14 cellular contexts compared by ENCODE assay signal in the genomic region with DNA sequence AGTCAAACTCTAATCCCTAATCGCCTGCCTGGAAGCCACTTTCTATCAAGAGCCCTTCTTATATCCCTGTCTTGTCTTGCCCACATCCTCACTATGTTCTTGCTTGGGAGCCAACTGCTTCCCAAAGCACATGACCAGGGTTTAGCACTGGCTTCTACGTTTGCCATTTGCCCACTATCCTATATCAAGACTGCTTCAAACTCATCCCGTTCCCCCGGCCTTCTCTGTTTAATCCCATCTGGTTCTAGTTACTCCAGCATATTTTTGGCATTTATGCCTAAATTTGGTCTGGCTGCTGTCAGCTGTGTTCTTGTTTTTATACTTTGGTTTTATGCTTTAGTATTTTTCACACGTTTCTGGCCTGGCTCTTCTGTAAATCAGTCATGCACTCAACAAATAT. TPM values are rescaled to one million over a fixed set of nuclear protein-coding genes. Genes with fewer than 3 reads are reported as not detected.
DNase-seq lines count a peak whose midpoint lies in the region; ATAC-seq and TF ChIP-seq lines count a peak whose summit lies in the region.
"Had no signal": no experiment of that assay in that cellular context is flagged by ENCODE, and none has a peak within 500 bp of the region (broad histone marks: within the 10 kb centered on the region; RNA-seq: fewer than 3 reads in every experiment).

No MANE protein-coding gene starts in this region.

- ATAC-seq in heart right ventricle = peak in 6 of 8 donors; percentile 18 to 67 (median 28)
- ATAC-seq in stimulated activated naive B cell treated with anti-CD40 and anti-IgM and Interleukin-4, amounts not matched to agents 10 μg/mL and 1 μg/mL and 100 μg/mL, for 72 hours (replicated peaks) = no peak

- peaks cover 0 to 53% (median 10%) of the 10 kb centered on the region in 9 donors for H3K4me1 ChIP-seq in heart right ventricle
- no peaks in the 10 kb centered on the region for H3K4me1 ChIP-seq in breast epithelium

- H3K27ac Mint-ChIP-seq in activated T-helper 2 cell treated with anti-CD3 and anti-CD28 coated beads, Interferon-gamma antibody, Interleukin-2, Interleukin-4, amounts not matched to agents 10 μg/mL and 5 μg/mL and 100 μg/mL, durations not matched to agents 14 hours and 24 hours and 36 hours = peak overlapping the region; percentile 23
- peak overlapping the region; percentile 53 for H3K27ac Mint-ChIP-seq in stimulated activated naive B cell treated with anti-CD40 and anti-IgM and Interleukin-4, amounts not matched to agents 10 μg/mL and 1 μg/mL and 100 μg/mL, for 72 hours

- H3K9me3 ChIP-seq in heart right ventricle = peaks cover 0 to 20% (median 0%) of the 10 kb centered on the region in 11 donors
- H3K9me3 ChIP-seq in breast epithelium = no peaks in the 10 kb centered on the region

- peaks cover 90% of the 10 kb centered on the region for H3K36me3 Mint-ChIP-seq in activated T-helper 2 cell treated with anti-CD3 and anti-CD28 coated beads, Interferon-gamma antibody, Interleukin-2, Interleukin-4, amounts not matched to agents 10 μg/mL and 5 μg/mL and 100 μg/mL, durations not matched to agents 14 hours and 24 hours and 36 hours (ENCODE audit: low read depth)
- H3K36me3 Mint-ChIP-seq in stimulated activated naive B cell treated with anti-CD40 and anti-IgM and Interleukin-4, amounts not matched to agents 10 μg/mL and 1 μg/mL and 100 μg/mL, for 72 hours = peaks cover 71 to 76% of the 10 kb centered on the region in 2 donors

- H3K4me3 ChIP-seq in heart right ventricle (no peak overlapping the region), breast epithelium (no peak overlapping the region), H7 (ENCODE audit: insufficient read depth, low read depth, low read length) (no peak overlapping the region)
- H3K4me3 ChIP-seq: SJSA1, skin epidermis had no signal

- H3K36me3 ChIP-seq in heart right ventricle = peaks cover 0 to 97% (median 29%) of the 10 kb centered on the region in 9 donors
- H3K36me3 ChIP-seq in breast epithelium = no peaks in the 10 kb centered on the region
- peaks cover 35% of the 10 kb centered on the region for H3K36me3 ChIP-seq in H7 (replicated peaks; ENCODE audit: control insufficient read depth, insufficient read depth, low read length)

- H3K27me3 Mint-ChIP-seq in activated T-helper 2 cell treated with anti-CD3 and anti-CD28 coated beads, Interferon-gamma antibody, Interleukin-2, Interleukin-4, amounts not matched to agents 10 μg/mL and 5 μg/mL and 100 μg/mL, durations not matched to agents 14 hours and 24 hours and 36 hours (ENCODE audit: low read depth) = no peaks in the 10 kb centered on the region
- no peaks in the 10 kb centered on the region for H3K27me3 Mint-ChIP-seq in stimulated activated naive B cell treated with anti-CD40 and anti-IgM and Interleukin-4, amounts not matched to agents 10 μg/mL and 1 μg/mL and 100 μg/mL, for 72 hours

- TF ChIP-seq CTCF in heart right ventricle (IDR thresholded peaks at IDR 0.05) = no peak
- no peak for TF ChIP-seq CTCF in breast epithelium (IDR thresholded peaks at IDR 0.05)

- intact Hi-C loops in activated T-helper 2 cell treated with anti-CD3 and anti-CD28 coated beads, Interferon-gamma antibody, Interleukin-2, Interleukin-4, amounts not matched to agents 10 μg/mL and 5 μg/mL and 100 μg/mL, durations not matched to agents 14 hours and 24 hours and 36 hours (cut with micrococcal nuclease) = no loop called here
- intact Hi-C loops in heart right ventricle (cut with DNase I) = no loop called here
- intact Hi-C loops in breast epithelium (cut with DNase I; ENCODE audit: low total_unique reads) = no loop called here

- peaks cover 22% of the 10 kb centered on the region for H3K4me1 Mint-ChIP-seq in activated T-helper 2 cell treated with anti-CD3 and anti-CD28 coated beads, Interferon-gamma antibody, Interleukin-2, Interleukin-4, amounts not matched to agents 10 μg/mL and 5 μg/mL and 100 μg/mL, durations not matched to agents 14 hours and 24 hours and 36 hours (ENCODE audit: low read depth)
- H3K4me1 Mint-ChIP-seq in stimulated activated naive B cell treated with anti-CD40 and anti-IgM and Interleukin-4, amounts not matched to agents 10 μg/mL and 1 μg/mL and 100 μg/mL, for 72 hours = peaks cover 6 to 12% of the 10 kb centered on the region in 2 donors

- 64 to 65% methylated on average over 5 of the region's 5 CpGs for WGBS in heart right ventricle, 2 donors

- no peak overlapping the region for H3K4me3 Mint-ChIP-seq in activated T-helper 2 cell treated with anti-CD3 and anti-CD28 coated beads, Interferon-gamma antibody, Interleukin-2, Interleukin-4, amounts not matched to agents 10 μg/mL and 5 μg/mL and 100 μg/mL, durations not matched to agents 14 hours and 24 hours and 36 hours (ENCODE audit: low read depth)
- no peak overlapping the region for H3K4me3 Mint-ChIP-seq in stimulated activated naive B cell treated with anti-CD40 and anti-IgM and Interleukin-4, amounts not matched to agents 10 μg/mL and 1 μg/mL and 100 μg/mL, for 72 hours

- no peaks in the 10 kb centered on the region for H3K9me3 Mint-ChIP-seq in activated T-helper 2 cell treated with anti-CD3 and anti-CD28 coated beads, Interferon-gamma antibody, Interleukin-2, Interleukin-4, amounts not matched to agents 10 μg/mL and 5 μg/mL and 100 μg/mL, durations not matched to agents 14 hours and 24 hours and 36 hours
- H3K9me3 Mint-ChIP-seq in stimulated activated naive B cell treated with anti-CD40 and anti-IgM and Interleukin-4, amounts not matched to agents 10 μg/mL and 1 μg/mL and 100 μg/mL, for 72 hours = no peaks in the 10 kb centered on the region

- DNase-seq in EL (peak; percentile 44), heart right ventricle (no peak), NCI-H82 (lab: John Stamatoyannopoulos, UW) (no peak), breast epithelium (ENCODE audit: low spot score in 2 of 2) (no peak), H7 (no peak), NCI-H526 treated with DMSO at 0.1 percent for 48 hours (lab: John Stamatoyannopoulos, UW) (no peak)
- no peak for DNase-seq in activated T-helper 2 cell treated with anti-CD3 and anti-CD28 coated beads, Interferon-gamma antibody, Interleukin-2, Interleukin-4, amounts not matched to agents 10 μg/mL and 5 μg/mL and 100 μg/mL, durations not matched to agents 14 hours and 24 hours and 36 hours (ENCODE audit: low spot score)
- no peak for DNase-seq in stimulated activated naive B cell treated with anti-CD40 and anti-IgM and Interleukin-4, amounts not matched to agents 10 μg/mL and 1 μg/mL and 100 μg/mL, for 72 hours
- DNase-seq: AML-193; central memory CD4-positive, alpha-beta T cell; DMS53; NCI-H2107 had no signal

- H3K27me3 ChIP-seq in heart right ventricle (no peaks in the 10 kb centered on the region), breast epithelium (no peaks in the 10 kb centered on the region), H7 (ENCODE audit: control insufficient read depth, insufficient read depth, low read length) (no peaks in the 10 kb centered on the region)
- H3K27me3 ChIP-seq: SJSA1 had no signal

- TF ChIP-seq POLR2A in breast epithelium (IDR thresholded peaks at IDR 0.05) = no peak

- H3K27ac ChIP-seq in heart right ventricle (peak overlapping the region in 2 of 10 donors; percentile 26 to 41), breast epithelium (peak overlapping the region in 1 of 2 donors; percentile 72)
- H3K27ac ChIP-seq: SJSA1 had no signal

RNA-seq across cellular contexts. Expression of gene POLR1A, which starts 40.2 kb away (rescaled TPM):
- 54.5 and 61.8 TPM in 2 replicates for total RNA-seq in activated T-helper 2 cell treated with anti-CD3 and anti-CD28 coated beads, Interferon-gamma antibody, Interleukin-2, Interleukin-4, amounts not matched to agents 10 μg/mL and 5 μg/mL and 100 μg/mL, durations not matched to agents 14 hours and 24 hours and 36 hours
- total RNA-seq in heart right ventricle = 10 to 100 TPM; 15.4 to 25.8 (median 21.9) TPM
- polyA plus RNA-seq in heart right ventricle = 1 to 10 TPM; 3.9 to 4.0 TPM
- total RNA-seq in breast epithelium = 10 to 100 TPM; 12.4 to 19.4 (median 13.1) TPM
- 16.3 and 19.9 TPM in 2 replicates for total RNA-seq in H7 (2014; rRNA removed; shearing (Covaris generic))

RNA-seq across cellular contexts. Expression of gene PTCD3, which starts 40.5 kb away (rescaled TPM):
- 190 and 195 TPM in 2 replicates for total RNA-seq in activated T-helper 2 cell treated with anti-CD3 and anti-CD28 coated beads, Interferon-gamma antibody, Interleukin-2, Interleukin-4, amounts not matched to agents 10 μg/mL and 5 μg/mL and 100 μg/mL, durations not matched to agents 14 hours and 24 hours and 36 hours
- total RNA-seq in heart right ventricle (100 to 1,000 TPM; 117 to 232 (median 159) TPM), breast epithelium (100 to 1,000 TPM in 1 of 3 donors, 10 to 100 TPM in 2; 70.1 to 126 (median 99.1) TPM)
- polyA plus RNA-seq in heart right ventricle = 10 to 100 TPM; 30.2 to 32.0 TPM
- 163 and 283 TPM in 2 replicates for total RNA-seq in H7 (2014; rRNA removed; shearing (Covaris generic))

Comparison
In these comparisons a context has a peak if more than half of its experiments do, and no peak if none do; other contexts are left out.
1. ATAC-seq: peak in heart right ventricle (6 of 8); none in stimulated activated naive B cell treated with anti-CD40 and anti-IgM and Interleukin-4, amounts not matched to agents 10 μg/mL and 1 μg/mL and 100 μg/mL, for 72 hours (0 of 2).